In genomic region chr2:231780909-231781797, GRCh38 we compare ENCODE assay signal across 8 cellular contexts. TPM values are rescaled to one million over a fixed set of nuclear protein-coding genes. Genes with fewer than 3 reads are reported as not detected.
DNase-seq lines count a peak whose midpoint lies in the region; ATAC-seq and TF ChIP-seq lines count a peak whose summit lies in the region.

Gene PDE6D (minus strand): TSS chr2:231781282. CDS start chr2:231781114, 168 bp downstream.

- in situ Hi-C loops in ACHN (cut with HindIII; ENCODE audit: low pct_ligation_motif_present, low pct_unique_long_range_greater_than_20kb, low sequenced_read_pairs) (no loop called here), mammary epithelial cell (cut with MboI; ENCODE audit: low sequenced_read_pairs in 2 of 2) (loop anchor here in 1 of 2 donors (25.0 kb wide), 1 partner anchor 106 kb away; no protein-coding TSS in a partner anchor)

- H4K20me1 ChIP-seq in mammary epithelial cell (ENCODE audit: insufficient read depth, low read length) = no peaks in the 10 kb centered on the region

- DNase-seq in ACHN (peak; percentile 99), NCI-H2227 (lab: John Stamatoyannopoulos, UW; ENCODE audit: unreplicated experiment) (peak; percentile 99), WERI-Rb-1 (peak; percentile 98), mammary epithelial cell (peak; percentile 100)

- H2AFZ ChIP-seq in mammary epithelial cell (ENCODE audit: low read depth, low read length) = peak within 1 kb of the TSS; percentile 88

- H3K27ac ChIP-seq in WERI-Rb-1 (peak within 1 kb of the TSS; percentile 83), mammary epithelial cell (ENCODE audit: insufficient read depth, low read depth, low read length) (peak within 1 kb of the TSS; percentile 50), skeletal muscle tissue (ENCODE audit: low read depth, low read length) (peak within 1 kb of the TSS; percentile 82)

- peak within 1 kb of the TSS; percentile 76 for H3K4me2 ChIP-seq in mammary epithelial cell (ENCODE audit: insufficient read depth, low read depth, low read length)

- peaks cover 15% of the 10 kb centered on the region for H3K4me1 ChIP-seq in mammary epithelial cell (ENCODE audit: insufficient read depth, low read length)
- peaks cover 22 to 41% (median 30%) of the 10 kb centered on the region in 3 donors for H3K4me1 ChIP-seq in skeletal muscle tissue (ENCODE audit: control insufficient read depth in 3 of 3, insufficient read depth in 3 of 3, low read length in 3 of 3)

- dilution Hi-C loops in mammary epithelial cell (cut with HindIII; ENCODE audit: low sequenced_read_pairs) = no loop called here

- H3K27me3 ChIP-seq in WERI-Rb-1 (ENCODE audit: insufficient read depth, low read depth, severe bottlenecking) (no peaks in the 10 kb centered on the region), mammary epithelial cell (ENCODE audit: insufficient read depth, low read length) (no peaks in the 10 kb centered on the region), skeletal muscle tissue (ENCODE audit: control insufficient read depth in 3 of 3, insufficient read depth in 3 of 3, low read length in 3 of 3) (no peaks in the 10 kb centered on the region)

- H3K9ac ChIP-seq in mammary epithelial cell (ENCODE audit: insufficient read depth, low read length) = peak within 1 kb of the TSS; percentile 74
- H3K9ac ChIP-seq in skeletal muscle tissue (ENCODE audit: low read depth in 1 of 3, low read length in 3 of 3) = peak within 1 kb of the TSS; percentile 84 to 95 (median 88)

- ATAC-seq in GM18873 (IDR thresholded peaks at IDR 0.05; ENCODE audit: low FRiP score, unreplicated experiment) (peak; percentile 88), HG03139 (IDR thresholded peaks at IDR 0.05; ENCODE audit: unreplicated experiment) (peak; percentile 89)

- peaks cover 51% of the 10 kb centered on the region for H3K79me2 ChIP-seq in mammary epithelial cell (ENCODE audit: insufficient read depth, low read length)

- H3K4me3 ChIP-seq in WERI-Rb-1 (ENCODE audit: low read depth, low read length) (peak within 1 kb of the TSS; percentile 92), mammary epithelial cell (replicated peaks in 1 of 3; ENCODE audit: insufficient read depth in 1 of 3, low read depth in 2 of 3, low read length in 3 of 3) (peak within 1 kb of the TSS; percentile 65 to 95 (median 69)), iPS-18c (ENCODE audit: insufficient read depth, low read depth, low read length) (peak within 1 kb of the TSS; percentile 90), skeletal muscle tissue (ENCODE audit: low read length in 3 of 3) (peak within 1 kb of the TSS; percentile 89 to 98 (median 94))

- intact Hi-C loops in mammary epithelial cell (cut with micrococcal nuclease) = loop anchor here (5.0 to 10.0 kb wide), 2 partner anchors 69 to 106 kb away; no protein-coding TSS in a partner anchor

- H3K9me3 ChIP-seq in WERI-Rb-1 (ENCODE audit: severe bottlenecking) (no peaks in the 10 kb centered on the region), mammary epithelial cell (replicated peaks; ENCODE audit: insufficient read depth, low read length) (no peaks in the 10 kb centered on the region), iPS-18c (ENCODE audit: control insufficient read depth, insufficient read depth, low read length) (no peaks in the 10 kb centered on the region), skeletal muscle tissue (ENCODE audit: control insufficient read depth in 3 of 3, low read length in 3 of 3) (no peaks in the 10 kb centered on the region)

- no peak for TF ChIP-seq CTCF in WERI-Rb-1 (IDR thresholded peaks at IDR 0.05; ENCODE audit: low read depth, low read length)
- TF ChIP-seq CTCF in mammary epithelial cell (conservative IDR thresholded peaks at IDR 0.05 in 1 of 2, IDR thresholded peaks at IDR 0.05 in 1 of 2; ENCODE audit: extremely low read depth in 1 of 2, insufficient read depth in 1 of 2, low read depth in 1 of 2, low read length in 2 of 2) = no peak

- no peaks in the 10 kb centered on the region; the same call in none of the 2 replicates for H3K36me3 ChIP-seq in WERI-Rb-1
- H3K36me3 ChIP-seq in mammary epithelial cell (ENCODE audit: insufficient read depth, low read length) = no peaks in the 10 kb centered on the region
- no peaks in the 10 kb centered on the region for H3K36me3 ChIP-seq in skeletal muscle tissue (ENCODE audit: control insufficient read depth in 3 of 3, insufficient read depth in 3 of 3, low read length in 3 of 3)

- no TSS peak for BruUV-seq in mammary epithelial cell (replicated peaks; lab: Mats Ljungman, UMichigan)

- 0% methylated on average over 11 of the region's 67 CpGs for WGBS in mammary epithelial cell (ENCODE audit: low coverage, missing lambda C conversion rate)

- CTCF ChIA-PET in mammary epithelial cell (lab: Charles Lee; ENCODE audit: low non-redundant PET) = no interaction called here

RNA-seq across cellular contexts. Expression of gene PDE6D, which starts in this region (rescaled TPM):
- 10 to 100 TPM; 15.2 to 16.2 TPM for total RNA-seq in mammary epithelial cell
- polyA plus RNA-seq in mammary epithelial cell = 22.9 TPM
- polyA minus RNA-seq in mammary epithelial cell = 15.9 TPM
- 14.1 TPM for total RNA-seq in skeletal muscle tissue

Comparison
In these comparisons a context has a peak if more than half of its experiments do, and no peak if none do; other contexts are left out.
1. Peak in every context shown above with its lines: DNase-seq, ATAC-seq, H3K4me3 ChIP-seq and H3K27ac ChIP-seq.